In genomic region chr18:657998-658946, GRCh38 we compare ENCODE assay signal across 1 cellular context.
A peak's percentile ranks its signal among the peaks of the same experiment; 100 is the strongest.
TF ChIP-seq lines count a peak whose summit lies in the region.

No MANE protein-coding gene starts in this region.

TF ChIP-seq in HepG2, 621 proteins besides CTCF, POLR2A, EP300 and RAD21 (continued from another document and continues in another):
- peak; percentile 93 for TF ChIP-seq SAP130 (CRISPR knock-in tag; IDR thresholded peaks at IDR 0.05; ENCODE audit: low read depth)
- TF ChIP-seq ZNF781 (CRISPR knock-in tag; IDR thresholded peaks at IDR 0.05; ENCODE audit: borderline replicate concordance, not compliant biosample characterization) = no peak
- TF ChIP-seq ATAD3A (CRISPR knock-in tag; IDR thresholded peaks at IDR 0.05) = no peak
- TF ChIP-seq ZIK1 (CRISPR knock-in tag; IDR thresholded peaks at IDR 0.05; ENCODE audit: borderline replicate concordance, low read depth) = no peak
- TF ChIP-seq ZFAT (CRISPR knock-in tag; conservative IDR thresholded peaks at IDR 0.05) = no peak
- TF ChIP-seq CCDC6 (CRISPR knock-in tag; IDR thresholded peaks at IDR 0.05) = peak; percentile 75
- peak; percentile 97 for TF ChIP-seq E2F1 (CRISPR knock-in tag; IDR thresholded peaks at IDR 0.05)
- no peak for TF ChIP-seq SATB2 (CRISPR knock-in tag; IDR thresholded peaks at IDR 0.05)
- TF ChIP-seq ELK4 (CRISPR knock-in tag; IDR thresholded peaks at IDR 0.05; ENCODE audit: borderline replicate concordance) = no peak; the same call in 1 of the 2 replicates
- TF ChIP-seq ZNF740 (CRISPR knock-in tag; IDR thresholded peaks at IDR 0.05) = no peak
- no peak for TF ChIP-seq SMARCE1 (IDR thresholded peaks at IDR 0.05; ENCODE audit: borderline replicate concordance)
- TF ChIP-seq ARID2 (CRISPR knock-in tag; IDR thresholded peaks at IDR 0.05; ENCODE audit: borderline replicate concordance) = no peak; the same call in 1 of the 2 replicates
- TF ChIP-seq ZNF329 (CRISPR knock-in tag; IDR thresholded peaks at IDR 0.05; ENCODE audit: low read depth) = 0 out of 2 replicates have a peak, but pooled peaks have one; percentile 54
- no peak for TF ChIP-seq ZNF34 (CRISPR knock-in tag; IDR thresholded peaks at IDR 0.05; ENCODE audit: borderline replicate concordance)
- TF ChIP-seq DMTF1 (CRISPR knock-in tag; IDR thresholded peaks at IDR 0.05) = no peak
- TF ChIP-seq POGZ (CRISPR knock-in tag; IDR thresholded peaks at IDR 0.05) = peak; percentile 22; the same call in 1 of the 2 replicates
- no peak for TF ChIP-seq SUZ12 (IDR thresholded peaks at IDR 0.05; ENCODE audit: low read depth, low read length)
- TF ChIP-seq TCF7 (IDR thresholded peaks at IDR 0.05; ENCODE audit: low read depth) = no peak
- TF ChIP-seq SAFB2 (CRISPR knock-in tag; IDR thresholded peaks at IDR 0.05; ENCODE audit: borderline replicate concordance, low read depth) = peak; percentile 87; the same call in 1 of the 2 replicates
- TF ChIP-seq PHF21A (CRISPR knock-in tag; IDR thresholded peaks at IDR 0.05) = peak; percentile 69; the same call in 1 of the 2 replicates
- no peak for TF ChIP-seq HDAC6 (IDR thresholded peaks at IDR 0.05; ENCODE audit: low read depth, low read length)
- no peak; the same call in 1 of the 2 replicates for TF ChIP-seq ZKSCAN8 (CRISPR knock-in tag; IDR thresholded peaks at IDR 0.05; ENCODE audit: borderline replicate concordance)
- no peak for TF ChIP-seq ZEB1 (IDR thresholded peaks at IDR 0.05; ENCODE audit: insufficient replicate concordance, low read depth)
- TF ChIP-seq HOXA7 (CRISPR knock-in tag; IDR thresholded peaks at IDR 0.05) = no peak
- no peak for TF ChIP-seq DPF2 (CRISPR knock-in tag; IDR thresholded peaks at IDR 0.05; ENCODE audit: borderline replicate concordance, low read depth)
- no peak for TF ChIP-seq SMYD3 (CRISPR knock-in tag; IDR thresholded peaks at IDR 0.05)
- peak; percentile 77 for TF ChIP-seq MXD3 (CRISPR knock-in tag; IDR thresholded peaks at IDR 0.05)
- TF ChIP-seq PRDM15 (CRISPR knock-in tag; IDR thresholded peaks at IDR 0.05) = no peak
- TF ChIP-seq RXRA (CRISPR knock-in tag; IDR thresholded peaks at IDR 0.05) = peak; percentile 81
- TF ChIP-seq KAT7 (CRISPR knock-in tag; IDR thresholded peaks at IDR 0.05; ENCODE audit: borderline replicate concordance) = no peak; the same call in 1 of the 2 replicates
- TF ChIP-seq ZNF160 (CRISPR knock-in tag; IDR thresholded peaks at IDR 0.05) = 0 out of 2 replicates have a peak, but pooled peaks have one; percentile 24
- TF ChIP-seq PAF1 (CRISPR knock-in tag; IDR thresholded peaks at IDR 0.05) = no peak
- no peak for TF ChIP-seq CREBL2 (CRISPR knock-in tag; IDR thresholded peaks at IDR 0.05; ENCODE audit: borderline replicate concordance)
- TF ChIP-seq ZNF589 (CRISPR knock-in tag; conservative IDR thresholded peaks at IDR 0.05) = peak; percentile 59; the same call in 1 of the 2 replicates
- no peak for TF ChIP-seq CREB3 (CRISPR knock-in tag; IDR thresholded peaks at IDR 0.05)
- TF ChIP-seq MYC (CRISPR knock-in tag; IDR thresholded peaks at IDR 0.05; ENCODE audit: borderline replicate concordance) = peak; percentile 40; the same call in 1 of the 2 replicates
- no peak for TF ChIP-seq ZNF432 (CRISPR knock-in tag; IDR thresholded peaks at IDR 0.05; ENCODE audit: borderline replicate concordance)
- no peak for TF ChIP-seq ZBTB39 (CRISPR knock-in tag; IDR thresholded peaks at IDR 0.05)
- no peak for TF ChIP-seq GTF3A (CRISPR knock-in tag; conservative IDR thresholded peaks at IDR 0.05)
- peak; percentile 95 for TF ChIP-seq ZNF878 (CRISPR knock-in tag; IDR thresholded peaks at IDR 0.05)
- TF ChIP-seq ZNF276 (CRISPR knock-in tag; IDR thresholded peaks at IDR 0.05; ENCODE audit: low read depth) = no peak
- no peak for TF ChIP-seq SNAPC2 (CRISPR knock-in tag; IDR thresholded peaks at IDR 0.05)
- TF ChIP-seq RNF219 (CRISPR knock-in tag; IDR thresholded peaks at IDR 0.05) = 0 out of 2 replicates have a peak, but pooled peaks have one; percentile 66
- TF ChIP-seq FOXA1 (IDR thresholded peaks at IDR 0.05) = no peak
- no peak; the same call in 1 of the 2 replicates for TF ChIP-seq FOXA1 (CRISPR knock-in tag; IDR thresholded peaks at IDR 0.05)
- 0 out of 2 replicates have a peak, but pooled peaks have one; percentile 40 for TF ChIP-seq SP140L (CRISPR knock-in tag; IDR thresholded peaks at IDR 0.05; ENCODE audit: borderline replicate concordance)
